ENCODE assay signal across 8 cellular contexts in genomic region chr17:65055708-65056638, GRCh38. TPM values are rescaled to one million over a fixed set of nuclear protein-coding genes. Genes with fewer than 3 reads are reported as not detected.
DNase-seq lines count a peak whose midpoint lies in the region; ATAC-seq and TF ChIP-seq lines count a peak whose summit lies in the region.

No MANE protein-coding gene starts in this region.

- WGBS in gastroesophageal sphincter (ENCODE audit: low coverage in 1 of 2), 2 donors: 0 to 1% methylated on average over 3 to 18 of the region's 89 CpGs
- under 1% methylated on average over 89 of the region's 89 CpGs for WGBS in thymus

- H3K27ac ChIP-seq in PC-3 (ENCODE audit: low read length): peak overlapping the region; percentile 88
- H3K27ac ChIP-seq in gastroesophageal sphincter: peak overlapping the region; percentile 76 to 100 (median 98)
- H3K27ac ChIP-seq in thymus (ENCODE audit: low read depth): peak overlapping the region; percentile 98

- CTCF ChIA-PET in PC-3 (lab: Charles Lee): interaction anchor here (0.6 to 1.5 kb wide), 7 partner anchors 38 to 803 kb away, joined by 5 to 12 read pairs (median 8); no protein-coding TSS in a partner anchor

- H3K36me3 ChIP-seq in PC-3 (ENCODE audit: low read depth, low read length): peaks cover 22% of the 10 kb centered on the region
- H3K36me3 ChIP-seq in gastroesophageal sphincter: peaks cover 0 to 25% of the 10 kb centered on the region in 2 donors
- peaks cover 22% of the 10 kb centered on the region for H3K36me3 ChIP-seq in neuron (ENCODE audit: insufficient read depth, low read length)
- H3K36me3 ChIP-seq in thymus (ENCODE audit: control insufficient read depth, insufficient read depth): peaks cover 12% of the 10 kb centered on the region

- H3K9ac ChIP-seq in PC-3 (ENCODE audit: low read length): peak overlapping the region; percentile 96

- H3K4me1 ChIP-seq in PC-3 (ENCODE audit: insufficient read depth, low read length): peaks cover 16% of the 10 kb centered on the region
- peaks cover 0 to 62% (median 20%) of the 10 kb centered on the region in 3 donors for H3K4me1 ChIP-seq in gastroesophageal sphincter
- H3K4me1 ChIP-seq in neuron (ENCODE audit: insufficient read depth, low read length): peaks cover 15% of the 10 kb centered on the region
- peaks cover 16% of the 10 kb centered on the region for H3K4me1 ChIP-seq in thymus (ENCODE audit: control insufficient read depth, insufficient read depth, low read length)

- H3K9me3 ChIP-seq in PC-3 (ENCODE audit: low read length) (no peaks in the 10 kb centered on the region), gastroesophageal sphincter (no peaks in the 10 kb centered on the region), neuron (ENCODE audit: low read length) (no peaks in the 10 kb centered on the region), thymus (ENCODE audit: control insufficient read depth) (no peaks in the 10 kb centered on the region)

- peak; percentile 19 for ATAC-seq in HG02885 (IDR thresholded peaks at IDR 0.05; ENCODE audit: poor library complexity, unreplicated experiment)
- ATAC-seq in PC-3: peak; percentile 51
- peak; percentile 29 for ATAC-seq in gastroesophageal sphincter

- TF ChIP-seq CTCF in PC-3 (conservative IDR thresholded peaks at IDR 0.05; ENCODE audit: low read depth, low read length): no peak
- peak in 1 of 4 experiments; percentile 10 for TF ChIP-seq CTCF in gastroesophageal sphincter (IDR thresholded peaks at IDR 0.05)

- no peak for TF ChIP-seq EP300 in gastroesophageal sphincter (IDR thresholded peaks at IDR 0.05)

- peak overlapping the region; percentile 85 for H3K4me3 ChIP-seq in PC-3 (ENCODE audit: low read length)
- peak overlapping the region; percentile 50 to 98 for H3K4me3 ChIP-seq in gastroesophageal sphincter
- peak overlapping the region; percentile 54 for H3K4me3 ChIP-seq in neuron (ENCODE audit: low read length)
- H3K4me3 ChIP-seq in thymus (ENCODE audit: low read length): peak overlapping the region; percentile 95

- POLR2A ChIA-PET in PC-3 (lab: Charles Lee; ENCODE audit: unreplicated experiment): interaction anchor here (0.6 to 1.3 kb wide), 10 partner anchors 8 to 1376 kb away, joined by 3 to 38 read pairs (median 14); partner anchors contain the start of gene LRRC37A3

- no TSS peak for BruUV-seq in PC-3 (replicated peaks; lab: Mats Ljungman, UMichigan)

- TF ChIP-seq POLR2A in gastroesophageal sphincter (IDR thresholded peaks at IDR 0.05): peak; percentile 48 to 58

- H4K20me1 ChIP-seq in PC-3 (ENCODE audit: low read length): peaks cover 21% of the 10 kb centered on the region

- H2AFZ ChIP-seq in PC-3 (ENCODE audit: low read length): peak overlapping the region; percentile 85
- H2AFZ ChIP-seq in neuron (ENCODE audit: low read depth, low read length): peak overlapping the region; percentile 34

- peak overlapping the region; percentile 92 for H3K4me2 ChIP-seq in PC-3 (ENCODE audit: low read length)

- no peaks in the 10 kb centered on the region for H3K9me2 ChIP-seq in PC-3 (replicated peaks; ENCODE audit: low read length)

- intact Hi-C loops in PC-3 (cut with micrococcal nuclease): loop anchor here (1.0 to 5.0 kb wide), 7 partner anchors 33 to 143 kb away; partner anchors contain the start of gene RGS9

- H3K27me3 ChIP-seq in PC-3 (ENCODE audit: low read length): no peaks in the 10 kb centered on the region
- H3K27me3 ChIP-seq in gastroesophageal sphincter: no peaks in the 10 kb centered on the region
- H3K27me3 ChIP-seq in neuron (ENCODE audit: insufficient read depth, low read length): no peaks in the 10 kb centered on the region
- no peaks in the 10 kb centered on the region for H3K27me3 ChIP-seq in thymus (ENCODE audit: control insufficient read depth, insufficient read depth)

- H3K79me2 ChIP-seq in PC-3 (ENCODE audit: low read length): peaks cover 51% of the 10 kb centered on the region

- peak; percentile 60 for DNase-seq in NK-92 treated with Interleukin-12 subunit alpha and Interleukin-12 subunit beta, amount 100 ng/mL, for 24 hours (lab: John Stamatoyannopoulos, UW)
- no peak for DNase-seq in NK-92 (lab: John Stamatoyannopoulos, UW; ENCODE audit: unreplicated experiment)
- peak; percentile 50 for DNase-seq in PC-3
- DNase-seq in activated gamma-delta T cell treated with anti-CD3 and anti-CD28 coated beads, Interleukin-2, amount 50 U/mL, for 16 hours (ENCODE audit: low read depth): peak; percentile 34

- no peaks in the 10 kb centered on the region for H3F3A ChIP-seq in PC-3 (ENCODE audit: low read length, unreplicated experiment)

RNA-seq across cellular contexts. Expression of gene GNA13, which starts 0.6 kb away (rescaled TPM):
- total RNA-seq in PC-3 (2014; rRNA removed) (33.9 and 38.0 TPM in 2 replicates), gastroesophageal sphincter (100 to 1,000 TPM in 1 of 4 donors, 10 to 100 TPM in 3; 60.5 to 103 (median 92.5) TPM)
- 43.6 TPM for polyA plus RNA-seq in thymus
